In the genomic region with DNA sequence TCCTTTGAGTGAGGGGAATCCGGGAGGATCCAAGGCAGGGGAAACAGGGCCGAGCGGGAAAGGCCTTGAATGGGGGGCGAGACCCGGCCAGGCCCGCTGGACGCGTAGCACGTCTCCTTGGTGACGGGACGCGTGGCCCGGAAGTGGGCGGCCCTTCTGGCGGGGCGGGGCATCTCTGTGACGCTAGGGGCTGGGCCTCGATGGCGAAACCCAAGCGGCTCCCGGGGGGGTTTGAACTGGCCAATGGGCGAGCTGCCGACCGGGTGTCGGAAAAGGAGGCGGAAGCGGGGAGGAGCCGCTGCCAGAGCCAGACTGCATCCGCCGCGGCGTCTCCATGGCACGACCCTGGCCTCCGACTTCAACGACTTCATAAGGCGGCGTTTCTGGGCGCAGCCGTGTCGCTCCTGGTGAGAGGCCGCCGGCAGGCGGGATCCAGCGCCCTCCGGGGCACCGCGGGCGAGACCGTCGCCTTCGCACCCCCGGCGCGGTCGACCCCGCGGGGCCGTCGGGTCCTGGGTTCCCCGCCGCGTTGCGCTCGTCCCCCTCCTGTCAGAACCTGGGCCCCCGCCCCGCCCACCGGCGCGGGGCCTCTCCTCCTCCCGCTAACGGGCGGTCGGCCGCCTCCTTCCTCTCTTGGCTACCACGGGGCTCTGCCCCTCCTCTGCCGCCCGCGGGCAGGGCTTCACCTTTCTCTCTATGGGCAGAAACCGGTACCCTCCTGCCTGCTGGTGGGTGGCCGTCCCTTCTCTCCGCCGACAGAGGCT, we compare ENCODE assay signal across 8 cellular contexts. TPM values are rescaled to one million over a fixed set of nuclear protein-coding genes. Genes with fewer than 3 reads are reported as not detected.
DNase-seq lines count a peak whose midpoint lies in the region; ATAC-seq and TF ChIP-seq lines count a peak whose summit lies in the region.

A gene (plus strand): TSS at position 158 of the 764 bp plus-strand sequence. CDS start 86 bp downstream, at position 244.

- H3K4me3 Mint-ChIP-seq in H9, result peak within 1 kb of the TSS; percentile 78 to 89
- peak within 1 kb of the TSS; percentile 94 to 96 (median 95) for H3K4me3 Mint-ChIP-seq in nephron

- H4K91ac ChIP-seq in H9 (ENCODE audit: insufficient read length, low read depth, low read length), result no peak within 1 kb of the TSS

- no peaks in the 10 kb centered on the region for H3K9me3 ChIP-seq in ES-I3 (ENCODE audit: control insufficient read depth, insufficient read depth, low read length)
- H3K9me3 ChIP-seq in H9 (ENCODE audit: control insufficient read depth, low read depth, low read length), result no peaks in the 10 kb centered on the region
- H3K9me3 ChIP-seq in MG63, result no peaks in the 10 kb centered on the region

- H3K9me3 Mint-ChIP-seq in H9 (peaks cover 0 to 3% of the 10 kb centered on the region in 2 experiments; a peak in 1 of 5 replicates), nephron (no peaks in the 10 kb centered on the region)

- H3K23me2 ChIP-seq in H9 (ENCODE audit: insufficient read length, low read depth, low read length, poor library complexity, severe bottlenecking), result peaks cover 12% of the 10 kb centered on the region

- peaks cover 13 to 21% (median 19%) of the 10 kb centered on the region in 3 experiments; a peak in 6 of 7 replicates for H3K36me3 Mint-ChIP-seq in H9 (ENCODE audit: insufficient read depth in 1 of 3, low read depth in 3 of 3)
- H3K36me3 Mint-ChIP-seq in nephron (ENCODE audit: low read depth), result peaks cover 19% of the 10 kb centered on the region

- no peak within 1 kb of the TSS for H2AK5ac ChIP-seq in H9 (ENCODE audit: insufficient read length, low read length)

- TF ChIP-seq CTCF in H9 (conservative IDR thresholded peaks at IDR 0.05) (no peak), fibroblast of pulmonary artery (IDR thresholded peaks at IDR 0.05; ENCODE audit: low read length, missing control alignments) (no peak), nephron (IDR thresholded peaks at IDR 0.05; ENCODE audit: unreplicated experiment in 3 of 3) (no peak)

- no peak within 1 kb of the TSS for H2AFZ ChIP-seq in H9 (ENCODE audit: low read length)

- no peaks in the 10 kb centered on the region for H3K79me2 ChIP-seq in H9 (ENCODE audit: insufficient read depth, low read length)

- no peak within 1 kb of the TSS for H3K27ac ChIP-seq in H9 (ENCODE audit: insufficient read length, low read depth, low read length)

- no peak within 1 kb of the TSS for H3K4ac ChIP-seq in H9 (ENCODE audit: low read depth, low read length)

- H3K56ac ChIP-seq in H9 (ENCODE audit: insufficient read length, low read depth, low read length), result no peak within 1 kb of the TSS

- peak within 1 kb of the TSS; percentile 80 for H3K4me2 ChIP-seq in H9 (ENCODE audit: insufficient read depth, insufficient read length, low read length)

- no peak within 1 kb of the TSS for H2BK12ac ChIP-seq in H9 (ENCODE audit: insufficient read length, low read depth, low read length)

- H3K4me1 Mint-ChIP-seq in H9 (peaks cover 8 to 11% of the 10 kb centered on the region in 2 experiments), nephron (no peaks in the 10 kb centered on the region)

- H2BK20ac ChIP-seq in H9 (ENCODE audit: low read depth, low read length, poor library complexity, severe bottlenecking), result no peak within 1 kb of the TSS

- H2BK15ac ChIP-seq in H9 (ENCODE audit: low read depth, low read length), result no peak within 1 kb of the TSS

- H3K27me3 ChIP-seq in H9 (ENCODE audit: insufficient read depth, low read length) (peaks cover 19% of the 10 kb centered on the region; the same call in 1 of the 2 replicates), MG63 (no peaks in the 10 kb centered on the region)

- H3K23ac ChIP-seq in H9 (ENCODE audit: insufficient read length, low read depth, low read length), result no peak within 1 kb of the TSS

- peak within 1 kb of the TSS; percentile 60; the same call in 1 of the 2 replicates for H3K14ac ChIP-seq in H9 (ENCODE audit: insufficient read depth, low read length)

- H3K18ac ChIP-seq in H9 (ENCODE audit: insufficient read length, low read depth, low read length), result peak within 1 kb of the TSS; percentile 38

- H2BK5ac ChIP-seq in H9 (ENCODE audit: insufficient read length, low read length), result no peak within 1 kb of the TSS

- H4K8ac ChIP-seq in H9 (replicated peaks; ENCODE audit: insufficient read length, low read depth, low read length), result no peak within 1 kb of the TSS

- H3K27me3 Mint-ChIP-seq in H9 (ENCODE audit: low read depth), result peaks cover 89% of the 10 kb centered on the region
- no peaks in the 10 kb centered on the region for H3K27me3 Mint-ChIP-seq in nephron (ENCODE audit: low read depth)

- peak within 1 kb of the TSS in 2 of 3 experiments; percentile 72 to 82; a peak in 4 of 7 replicates for H3K27ac Mint-ChIP-seq in H9
- peak within 1 kb of the TSS; percentile 83 to 94 (median 89) for H3K27ac Mint-ChIP-seq in nephron

- no peaks in the 10 kb centered on the region for H4K20me1 ChIP-seq in H9 (ENCODE audit: control insufficient read depth, insufficient read depth, insufficient read length)

- peaks cover 6% of the 10 kb centered on the region; the same call in 1 of the 2 replicates for H3K4me1 ChIP-seq in ES-I3 (ENCODE audit: insufficient read depth, low read length)
- no peaks in the 10 kb centered on the region for H3K4me1 ChIP-seq in H9 (ENCODE audit: insufficient read depth, low read length)

- H3K4me3 ChIP-seq in MG63 (peak within 1 kb of the TSS; percentile 78), fibroblast of pulmonary artery (replicated peaks; ENCODE audit: low read depth, low read length) (peak within 1 kb of the TSS; percentile 67)

- H3K36me3 ChIP-seq in ES-I3 (ENCODE audit: insufficient read depth, low read length), result no peaks in the 10 kb centered on the region; the same call in none of the 2 replicates
- peaks cover 5% of the 10 kb centered on the region for H3K36me3 ChIP-seq in MG63

- H3K79me1 ChIP-seq in H9 (ENCODE audit: insufficient read depth, low read depth, low read length, poor library complexity, severe bottlenecking), result no peaks in the 10 kb centered on the region

- no peak within 1 kb of the TSS for H3T11ph ChIP-seq in H9 (ENCODE audit: low read length)

- H3K9ac ChIP-seq in ES-I3 (ENCODE audit: low read depth, low read length), result peak within 1 kb of the TSS; percentile 81; the same call in 1 of the 2 replicates
- H3K9ac ChIP-seq in H9 (ENCODE audit: extremely low read depth, insufficient read length, low read length), result no peak within 1 kb of the TSS

- DNase-seq in H9, result peak; percentile 99
- DNase-seq in MG63, result peak; percentile 97
- peak; percentile 96 to 97 for DNase-seq in SHP77 (lab: John Stamatoyannopoulos, UW)
- peak; percentile 98 for DNase-seq in activated T-helper 9 cell treated with anti-CD3 and anti-CD28 coated beads, Interleukin-2, amount 50 U/mL, for 16 hours (ENCODE audit: low read depth)
- DNase-seq in fibroblast of pulmonary artery (ENCODE audit: low read depth), result peak; percentile 95
- peak; percentile 99 for DNase-seq in stimulated activated naive CD8-positive, alpha-beta T cell treated with anti-CD3 and anti-CD28 coated beads, Interleukin-15, Interleukin-2, amounts not matched to agents 100 U/mL and 50 U/mL, for 24 hours

- H4K5ac ChIP-seq in H9 (ENCODE audit: insufficient read length, low read depth, low read length), result no peak within 1 kb of the TSS

- WGBS in H9 (ENCODE audit: extremely low coverage, insufficient read length, low lambda C conversion rate), result no CpG with 5 or more reads among the region's 82 CpGs

- no peak within 1 kb of the TSS for H2BK120ac ChIP-seq in H9 (ENCODE audit: low read depth, low read length, poor library complexity, severe bottlenecking)

- ATAC-seq in stimulated activated naive CD8-positive, alpha-beta T cell treated with anti-CD3 and anti-CD28 coated beads, Interleukin-15, Interleukin-2, amounts not matched to agents 100 U/mL and 50 U/mL, for 24 hours, result peak; percentile 92

RNA-seq across cellular contexts. Expression of the gene that starts here (rescaled TPM):
- 15.7 and 16.7 TPM in 2 replicates for total RNA-seq in H9 (2021)
- total RNA-seq in MG63 (2014; rRNA removed; shearing (Covaris generic); ENCODE audit: low replicate concordance), result 28.3 and 46.9 TPM in 2 replicates
